28 cellular contexts compared by ENCODE assay signal in the genomic region with DNA sequence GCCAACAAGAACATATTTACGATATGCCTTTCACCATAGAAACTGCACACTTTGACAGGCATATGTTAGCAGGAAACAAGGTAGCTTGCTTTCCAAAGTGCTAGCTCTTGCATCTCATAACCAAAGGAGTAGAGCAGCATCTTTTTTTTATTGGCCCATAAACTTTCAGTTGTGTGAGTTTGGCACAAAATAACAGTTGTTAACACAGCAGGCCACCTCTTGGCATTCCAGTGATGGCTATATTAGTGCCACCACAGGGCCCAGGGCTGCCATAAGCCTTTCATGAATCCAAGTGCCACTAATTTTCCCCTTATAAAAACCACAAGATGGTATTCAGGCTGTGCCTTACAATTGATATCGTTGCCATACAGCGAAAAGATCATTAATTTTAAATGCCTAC.
"Had no signal": no experiment of that assay in that cellular context is flagged by ENCODE, and none has a peak within 500 bp of the region (broad histone marks: within the 10 kb centered on the region; RNA-seq: fewer than 3 reads in every experiment).

No MANE protein-coding gene starts in this region.

- H3K36me3 ChIP-seq: esophagus muscularis mucosa, gastroesophageal sphincter, heart right ventricle, left lung, prostate gland, right atrium auricular region, suprapubic skin, thyroid gland, vagina had no signal

- DNase-seq: effector memory CD4-positive, alpha-beta T cell; foreskin keratinocyte; glutamatergic neuron; heart right ventricle; hippocampal formation; left cardiac atrium; left lung; mesenchymal stem cell; midbrain; naive thymus-derived CD4-positive, alpha-beta T cell; nucleus accumbens; stimulated activated CD4-positive, alpha-beta T cell treated with anti-CD3 and anti-CD28 coated beads, Interleukin-12 subunit alpha, Interleukin-12 subunit beta, amount 100 ng/mL, for 4 hours; stimulated activated CD4-positive, alpha-beta T cell treated with anti-CD3 and anti-CD28 coated beads, Interleukin-1b, Interleukin-23, amount 100 ng/mL, for 48 hours; stimulated activated CD4-positive, alpha-beta T cell treated with anti-CD3 and anti-CD28 coated beads, Interleukin-4, amount 100 ng/mL, for 1 hour; stimulated activated CD8-positive, alpha-beta memory T cell treated with anti-CD3 and anti-CD28 coated beads, Interleukin-4, amount 100 ng/mL, for 48 hours; stimulated activated naive CD4-positive, alpha-beta T cell; stimulated activated naive CD8-positive, alpha-beta T cell treated with anti-CD3 and anti-CD28 coated beads, Interleukin-15, amount 100 ng/mL, for 72 hours; thyroid gland; trophoblast cell had no signal

- H3K9me3 ChIP-seq: esophagus muscularis mucosa, gastroesophageal sphincter, heart right ventricle, left lung, prostate gland, right atrium auricular region, suprapubic skin, thyroid gland, vagina had no signal

- H3K4me3 ChIP-seq: dorsolateral prefrontal cortex, esophagus muscularis mucosa, gastroesophageal sphincter, heart right ventricle, left lung, prostate gland, right atrium auricular region, smooth muscle cell, suprapubic skin, thyroid gland, vagina had no signal

- H3K4me2 ChIP-seq: smooth muscle cell had no signal

- H3K27ac ChIP-seq: esophagus muscularis mucosa, foreskin keratinocyte, gastroesophageal sphincter, heart right ventricle, left lung, prostate gland, right atrium auricular region, suprapubic skin, thyroid gland, vagina had no signal

- ATAC-seq: foreskin keratinocyte; gastroesophageal sphincter; heart right ventricle; left cardiac atrium; left lung; naive thymus-derived CD4-positive, alpha-beta T cell; sciatic nerve; stimulated activated naive CD8-positive, alpha-beta T cell treated with anti-CD3 and anti-CD28 coated beads, Interleukin-15, amount 100 ng/mL, for 72 hours had no signal

- H3K27me3 ChIP-seq: dorsolateral prefrontal cortex, esophagus muscularis mucosa, foreskin keratinocyte, gastroesophageal sphincter, heart right ventricle, left lung, right atrium auricular region, suprapubic skin, thyroid gland, vagina had no signal
